Comparison of ENCODE assay signal across 20 cellular contexts in genomic region chr11:16412525-16413194, GRCh38. TPM values are rescaled to one million over a fixed set of nuclear protein-coding genes. Genes with fewer than 3 reads are reported as not detected.
DNase-seq lines count a peak whose midpoint lies in the region; ATAC-seq and TF ChIP-seq lines count a peak whose summit lies in the region.
"Had no signal": no experiment of that assay in that cellular context is flagged by ENCODE, and none has a peak within 500 bp of the region (broad histone marks: within the 10 kb centered on the region; RNA-seq: fewer than 3 reads in every experiment).

No MANE protein-coding gene starts in this region.

- no peaks in the 10 kb centered on the region for H3K4me1 ChIP-seq in vagina
- H3K4me1 ChIP-seq: testis had no signal

- no peak for TF ChIP-seq CTCF in GM10248 (IDR thresholded peaks at IDR 0.05; ENCODE audit: control extremely low read depth, extremely low read depth, low read depth, missing control alignments)
- no peak for TF ChIP-seq CTCF in vagina (IDR thresholded peaks at IDR 0.05)

- no peaks in the 10 kb centered on the region for H3K9me3 ChIP-seq in vagina
- H3K9me3 ChIP-seq: testis had no signal

- no peak overlapping the region for H3K4me3 ChIP-seq in vagina
- H3K4me3 ChIP-seq: coronary artery, testis had no signal

- no peaks in the 10 kb centered on the region for H3K27me3 ChIP-seq in vagina
- H3K27me3 ChIP-seq: testis had no signal

- CTCF ChIA-PET in GM10248 (lab: Yijun Ruan, JAX): interaction anchor here (1.3 to 1.9 kb wide), 2 partner anchors 15 to 21 kb away, joined by 3 to 5 read pairs; no protein-coding TSS in a partner anchor

- DNase-seq in GM10248 (ENCODE audit: extremely low spot score) (peak; percentile 8), head of caudate nucleus (no peak), ureter (ENCODE audit: low spot score) (no peak), vagina (ENCODE audit: extremely low spot score in 2 of 2) (no peak)
- DNase-seq in stimulated activated CD4-positive, alpha-beta T cell treated with anti-CD3 and anti-CD28 coated beads, Interleukin-2, amount 100 ng/mL, for 48 hours: no peak
- DNase-seq: activated CD4-positive, CD25-positive, alpha-beta regulatory T cell; activated CD8-positive, alpha-beta memory T cell treated with anti-CD3 and anti-CD28 coated beads, Interleukin-2, amount 10 ng/mL, durations not matched to agents 7 days and 5 days; activated gamma-delta T cell treated with Interleukin-2 at 50 U/mL for 16 hours; CD4-positive, CD25-positive, alpha-beta regulatory T cell; erythroblast; islet precursor cell; mesendoderm; NCI-H774; stimulated activated CD4-positive, alpha-beta T cell treated with anti-CD3 and anti-CD28 coated beads, Interleukin-4, amount 100 ng/mL, for 1 hour; T-cell; testis had no signal

- peak; percentile 79 for ATAC-seq in GM19035 (IDR thresholded peaks at IDR 0.05; ENCODE audit: unreplicated experiment)
- peak; percentile 94 for ATAC-seq in GM21786 (IDR thresholded peaks at IDR 0.05; ENCODE audit: unreplicated experiment)
- ATAC-seq in HG03432 (IDR thresholded peaks at IDR 0.05; ENCODE audit: unreplicated experiment): peak; percentile 94
- ATAC-seq: activated CD8-positive, alpha-beta memory T cell treated with anti-CD3 and anti-CD28 coated beads, Interleukin-2, amount 10 ng/mL, durations not matched to agents 7 days and 5 days; T-cell had no signal

- TF ChIP-seq POLR2A in vagina (IDR thresholded peaks at IDR 0.05): no peak

- H3K27ac ChIP-seq in vagina: no peak overlapping the region
- H3K27ac ChIP-seq: coronary artery, testis had no signal

- intact Hi-C loops in head of caudate nucleus (cut with DNase I): no loop called here
- intact Hi-C loops in vagina (cut with DNase I): loop anchor here (5.0 kb wide), 1 partner anchor 1110 kb away; no protein-coding TSS in a partner anchor

- POLR2A ChIA-PET in GM10248 (lab: Yijun Ruan, JAX): interaction anchor here (0.7 kb wide), 1 partner anchor 9 kb away, joined by 9 read pairs; no protein-coding TSS in a partner anchor

- no peaks in the 10 kb centered on the region for H3K36me3 ChIP-seq in vagina

RNA-seq across cellular contexts. Expression of gene SOX6, which starts 56.3 kb away (rescaled TPM):
- total RNA-seq in ureter (6.4 TPM), vagina (4.9 TPM)
